Comparison of ENCODE assay signal across 8 cellular contexts in genomic region chr20:35617397-35618031, GRCh38. TPM values are rescaled to one million over a fixed set of nuclear protein-coding genes. Genes with fewer than 3 reads are reported as not detected.
DNase-seq lines count a peak whose midpoint lies in the region; ATAC-seq and TF ChIP-seq lines count a peak whose summit lies in the region.

No MANE protein-coding gene starts in this region.

- peak; percentile 62 for TF ChIP-seq CTCF in PC-3 (conservative IDR thresholded peaks at IDR 0.05; ENCODE audit: low read depth, low read length)

- no peaks in the 10 kb centered on the region for H3K9me2 ChIP-seq in PC-3 (replicated peaks; ENCODE audit: low read length)

- H3K36me3 Mint-ChIP-seq in activated naive CD8-positive, alpha-beta T cell treated with anti-CD3 and anti-CD28 coated beads, Interleukin-2, amount 10 ng/mL, durations not matched to agents 7 days and 5 days: peaks cover 2% of the 10 kb centered on the region

- CTCF ChIA-PET in PC-3 (lab: Charles Lee): interaction anchor here (0.6 to 1.9 kb wide), 3 partner anchors 17 to 101 kb away, joined by 4 to 5 read pairs (median 5); no protein-coding TSS in a partner anchor

- H3K27me3 ChIP-seq in PC-3 (ENCODE audit: low read length): no peaks in the 10 kb centered on the region

- intact Hi-C loops in PC-3 (cut with micrococcal nuclease): loop anchor here (2.0 to 5.0 kb wide), 3 partner anchors 49 to 155 kb away; no protein-coding TSS in a partner anchor
- intact Hi-C loops in left cardiac atrium (cut with DNase I): loop anchor here in 1 of 2 donors (5.0 kb wide), 2 partner anchors 45 to 75 kb away; partner anchors contain the start of genes CPNE1, ERGIC3 and RBM12

- H3K4me1 Mint-ChIP-seq in activated naive CD8-positive, alpha-beta T cell treated with anti-CD3 and anti-CD28 coated beads, Interleukin-2, amount 10 ng/mL, durations not matched to agents 7 days and 5 days: peaks cover 19% of the 10 kb centered on the region

- BruUV-seq in PC-3 (replicated peaks; lab: Mats Ljungman, UMichigan): no TSS peak

- peak overlapping the region; percentile 77 for H3K4me3 ChIP-seq in PC-3 (ENCODE audit: low read length)

- no peaks in the 10 kb centered on the region for H3K27me3 Mint-ChIP-seq in activated naive CD8-positive, alpha-beta T cell treated with anti-CD3 and anti-CD28 coated beads, Interleukin-2, amount 10 ng/mL, durations not matched to agents 7 days and 5 days

- ATAC-seq in PC-3: peak; percentile 19
- ATAC-seq in activated naive CD8-positive, alpha-beta T cell treated with anti-CD3 and anti-CD28 coated beads, Interleukin-2, amount 10 ng/mL, durations not matched to agents 7 days and 5 days (ENCODE audit: low read depth): no peak
- ATAC-seq in left cardiac atrium: peak in 1 of 2 donors; percentile 4
- no peak for ATAC-seq in GM21786 (IDR thresholded peaks at IDR 0.05; ENCODE audit: unreplicated experiment)

- peak overlapping the region; percentile 99 for H3K4me2 ChIP-seq in PC-3 (ENCODE audit: low read length)

- DNase-seq in Caki2 (ENCODE audit: low read depth): peak; percentile 91
- DNase-seq in HK-2 (ENCODE audit: unreplicated experiment): peak; percentile 99
- DNase-seq in PC-3: peak; percentile 83
- peak; percentile 63 for DNase-seq in activated naive CD8-positive, alpha-beta T cell treated with anti-CD3 and anti-CD28 coated beads, Interleukin-2, amount 10 ng/mL, durations not matched to agents 7 days and 5 days
- DNase-seq in left cardiac atrium: peak; percentile 71
- peak; percentile 82 for DNase-seq in renal cortical epithelial cell (ENCODE audit: low read depth)
- no peak for DNase-seq in LoVo (ENCODE audit: low spot score)

- in situ Hi-C loops in Caki2 (cut with HindIII; ENCODE audit: low pct_unique_long_range_greater_than_20kb, low sequenced_read_pairs): no loop called here

- peak overlapping the region; percentile 73 for H3K9ac ChIP-seq in PC-3 (ENCODE audit: low read length)

- H3K9me3 ChIP-seq in PC-3 (ENCODE audit: low read length): no peaks in the 10 kb centered on the region

- POLR2A ChIA-PET in PC-3 (lab: Charles Lee; ENCODE audit: unreplicated experiment): interaction anchor here (0.6 kb wide), 1 partner anchor 111 kb away, joined by 4 read pairs; no protein-coding TSS in a partner anchor
- POLR2A ChIA-PET in activated naive CD8-positive, alpha-beta T cell treated with anti-CD3 and anti-CD28 coated beads, Interleukin-2, amount 10 ng/mL, durations not matched to agents 7 days and 5 days (lab: Charles Lee): interaction anchor here (0.7 to 5.4 kb wide), 10 partner anchors 13 to 336 kb away, joined by 3 to 68 read pairs (median 13); partner anchors contain the start of genes CPNE1, NFS1, RBM12 and RBM39

- H3F3A ChIP-seq in PC-3 (ENCODE audit: low read length, unreplicated experiment): no peaks in the 10 kb centered on the region

- no peaks in the 10 kb centered on the region for H4K20me1 ChIP-seq in PC-3 (ENCODE audit: low read length)

- no peaks in the 10 kb centered on the region for H3K9me3 Mint-ChIP-seq in activated naive CD8-positive, alpha-beta T cell treated with anti-CD3 and anti-CD28 coated beads, Interleukin-2, amount 10 ng/mL, durations not matched to agents 7 days and 5 days

- H2AFZ ChIP-seq in PC-3 (ENCODE audit: low read length): peak overlapping the region; percentile 75

- H3K27ac Mint-ChIP-seq in activated naive CD8-positive, alpha-beta T cell treated with anti-CD3 and anti-CD28 coated beads, Interleukin-2, amount 10 ng/mL, durations not matched to agents 7 days and 5 days: peak overlapping the region; percentile 87

- peak overlapping the region; percentile 83 for H3K27ac ChIP-seq in PC-3 (ENCODE audit: low read length)

- H3K4me1 ChIP-seq in PC-3 (ENCODE audit: insufficient read depth, low read length): peaks cover 32% of the 10 kb centered on the region; the same call in 1 of the 2 replicates

- peaks cover 15% of the 10 kb centered on the region for H3K79me2 ChIP-seq in PC-3 (ENCODE audit: low read length)

- H3K4me3 Mint-ChIP-seq in activated naive CD8-positive, alpha-beta T cell treated with anti-CD3 and anti-CD28 coated beads, Interleukin-2, amount 10 ng/mL, durations not matched to agents 7 days and 5 days: peak overlapping the region; percentile 86

- 0 out of 2 replicates have a peak, but pooled peaks cover 6% of the 10 kb centered on the region for H3K36me3 ChIP-seq in PC-3 (ENCODE audit: low read depth, low read length)

RNA-seq across cellular contexts. Expression of gene SPAG4, which starts 1.9 kb away (rescaled TPM):
- total RNA-seq in Caki2 (2014; rRNA removed; shearing (Covaris generic); ENCODE audit: low replicate concordance): 40.6 and 79.6 TPM in 2 replicates
- total RNA-seq in PC-3 (2014; rRNA removed) (7.9 and 9.7 TPM in 2 replicates), left cardiac atrium (1 to 10 TPM; 2.5 to 6.0 TPM), renal cortical epithelial cell (13.8 and 37.0 TPM in 2 replicates)
- total RNA-seq in activated naive CD8-positive, alpha-beta T cell treated with anti-CD3 and anti-CD28 coated beads, Interleukin-2, amount 10 ng/mL, durations not matched to agents 7 days and 5 days: 1 to 10 TPM; 3.8 to 5.7 TPM

RNA-seq across cellular contexts. Expression of gene CPNE1, which starts 47.2 kb away (rescaled TPM):
- 265 and 314 TPM in 2 replicates for total RNA-seq in Caki2 (2014; rRNA removed; shearing (Covaris generic); ENCODE audit: low replicate concordance)
- total RNA-seq in PC-3 (2014; rRNA removed) (222 and 274 TPM in 2 replicates), left cardiac atrium (10 to 100 TPM; 69.1 to 84.1 TPM), renal cortical epithelial cell (73.1 and 119 TPM in 2 replicates)
- 100 to 1,000 TPM; 296 to 327 TPM for total RNA-seq in activated naive CD8-positive, alpha-beta T cell treated with anti-CD3 and anti-CD28 coated beads, Interleukin-2, amount 10 ng/mL, durations not matched to agents 7 days and 5 days

RNA-seq across cellular contexts. Expression of gene RBM12, which starts 47.2 kb away (rescaled TPM):
- 52.0 and 59.2 TPM in 2 replicates for total RNA-seq in Caki2 (2014; rRNA removed; shearing (Covaris generic); ENCODE audit: low replicate concordance)
- total RNA-seq in PC-3 (2014; rRNA removed) (43.5 and 53.6 TPM in 2 replicates), left cardiac atrium (10 to 100 TPM; 44.6 to 62.7 TPM), renal cortical epithelial cell (55.6 and 59.0 TPM in 2 replicates)
- 100 to 1,000 TPM; 116 to 120 TPM for total RNA-seq in activated naive CD8-positive, alpha-beta T cell treated with anti-CD3 and anti-CD28 coated beads, Interleukin-2, amount 10 ng/mL, durations not matched to agents 7 days and 5 days
